In the genomic region with DNA sequence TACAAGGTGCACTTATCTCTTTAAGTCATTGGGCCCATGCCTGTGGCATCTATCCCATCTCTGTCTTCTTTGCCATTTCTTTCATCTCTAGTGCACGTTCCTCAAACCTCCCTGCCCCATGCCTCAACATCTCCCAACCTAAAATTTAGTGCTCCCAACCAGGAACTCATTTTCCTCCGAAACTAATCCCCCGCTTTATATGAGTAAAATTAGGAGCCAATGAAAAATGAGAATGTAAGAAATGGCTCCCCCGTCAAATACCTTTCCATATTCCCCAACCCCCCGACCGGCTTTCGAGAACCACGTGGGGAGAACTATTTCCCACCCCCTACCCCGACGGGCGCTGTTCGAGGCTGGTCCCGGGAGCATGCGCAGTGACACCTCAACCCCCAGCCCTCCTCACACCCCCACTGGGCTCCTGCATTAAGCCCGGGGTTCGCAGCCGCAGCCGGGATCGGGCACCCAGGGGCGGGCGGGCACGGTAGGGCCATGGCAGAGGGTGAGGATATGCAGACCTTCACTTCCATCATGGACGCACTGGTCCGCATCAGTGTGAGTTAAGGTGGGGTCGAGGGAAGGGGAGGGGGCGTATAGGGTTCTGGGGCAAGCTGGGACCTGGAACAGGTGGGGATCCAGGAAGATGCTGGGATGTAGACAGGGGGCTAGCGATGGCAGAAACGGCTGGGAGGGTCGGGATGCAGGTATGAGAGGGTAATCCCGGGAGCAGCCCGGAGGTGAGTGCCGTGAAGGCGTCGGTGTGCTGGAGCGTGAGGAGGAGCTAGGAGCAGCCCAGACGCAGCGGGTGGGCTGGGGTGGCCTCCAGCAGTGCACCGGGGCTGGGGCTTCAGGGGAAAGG, we compare ENCODE assay signal across 1 cellular context.
TF ChIP-seq lines count a peak whose summit lies in the region.

A gene with protein sequence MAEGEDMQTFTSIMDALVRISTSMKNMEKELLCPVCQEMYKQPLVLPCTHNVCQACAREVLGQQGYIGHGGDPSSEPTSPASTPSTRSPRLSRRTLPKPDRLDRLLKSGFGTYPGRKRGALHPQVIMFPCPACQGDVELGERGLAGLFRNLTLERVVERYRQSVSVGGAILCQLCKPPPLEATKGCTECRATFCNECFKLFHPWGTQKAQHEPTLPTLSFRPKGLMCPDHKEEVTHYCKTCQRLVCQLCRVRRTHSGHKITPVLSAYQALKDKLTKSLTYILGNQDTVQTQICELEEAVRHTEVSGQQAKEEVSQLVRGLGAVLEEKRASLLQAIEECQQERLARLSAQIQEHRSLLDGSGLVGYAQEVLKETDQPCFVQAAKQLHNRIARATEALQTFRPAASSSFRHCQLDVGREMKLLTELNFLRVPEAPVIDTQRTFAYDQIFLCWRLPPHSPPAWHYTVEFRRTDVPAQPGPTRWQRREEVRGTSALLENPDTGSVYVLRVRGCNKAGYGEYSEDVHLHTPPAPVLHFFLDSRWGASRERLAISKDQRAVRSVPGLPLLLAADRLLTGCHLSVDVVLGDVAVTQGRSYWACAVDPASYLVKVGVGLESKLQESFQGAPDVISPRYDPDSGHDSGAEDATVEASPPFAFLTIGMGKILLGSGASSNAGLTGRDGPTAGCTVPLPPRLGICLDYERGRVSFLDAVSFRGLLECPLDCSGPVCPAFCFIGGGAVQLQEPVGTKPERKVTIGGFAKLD (plus strand): TSS at position 372 of the 856 bp plus-strand sequence. CDS start 118 bp downstream, at position 490.

TF ChIP-seq in IMR-90, 13 proteins besides CTCF, POLR2A, EP300 and RAD21:
- TF ChIP-seq, protein P1, sequence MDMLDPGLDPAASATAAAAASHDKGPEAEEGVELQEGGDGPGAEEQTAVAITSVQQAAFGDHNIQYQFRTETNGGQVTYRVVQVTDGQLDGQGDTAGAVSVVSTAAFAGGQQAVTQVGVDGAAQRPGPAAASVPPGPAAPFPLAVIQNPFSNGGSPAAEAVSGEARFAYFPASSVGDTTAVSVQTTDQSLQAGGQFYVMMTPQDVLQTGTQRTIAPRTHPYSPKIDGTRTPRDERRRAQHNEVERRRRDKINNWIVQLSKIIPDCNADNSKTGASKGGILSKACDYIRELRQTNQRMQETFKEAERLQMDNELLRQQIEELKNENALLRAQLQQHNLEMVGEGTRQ (IDR thresholded peaks at IDR 0.05; ENCODE audit: low read depth, low read length), result peak; percentile 53
- no peak for TF ChIP-seq RCOR1 (IDR thresholded peaks at IDR 0.05; ENCODE audit: insufficient replicate concordance, low read length)
TF ChIP-seq in IMR-90: peak in this region for 1.
